In the genomic region with DNA sequence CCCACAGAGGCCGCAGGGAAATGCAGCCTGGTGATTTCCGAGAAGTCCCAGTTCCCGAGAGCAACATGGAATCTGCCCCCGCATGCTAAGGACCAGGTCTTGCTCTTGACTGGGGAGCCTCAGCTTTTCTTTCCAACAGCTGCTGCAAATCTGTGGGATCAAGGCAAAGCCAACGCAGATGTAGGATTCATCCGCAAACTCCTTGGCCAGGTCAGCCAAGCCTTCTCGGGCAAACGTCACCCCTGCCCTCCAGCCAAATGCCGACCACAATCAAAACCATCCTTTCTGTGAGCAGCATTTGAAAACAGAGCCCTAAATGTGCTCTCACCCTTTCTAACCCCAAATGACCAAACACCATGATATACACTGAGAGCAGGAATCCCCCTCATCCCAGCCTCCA, we compare ENCODE assay signal across 11 cellular contexts. TPM values are rescaled to one million over a fixed set of nuclear protein-coding genes. Genes with fewer than 3 reads are reported as not detected.
DNase-seq lines count a peak whose midpoint lies in the region; TF ChIP-seq lines count a peak whose summit lies in the region.
"Had no signal": no experiment of that assay in that cellular context is flagged by ENCODE, and none has a peak within 500 bp of the region (broad histone marks: within the 10 kb centered on the region; RNA-seq: fewer than 3 reads in every experiment).

No MANE protein-coding gene starts in this region.

- H3K4ac ChIP-seq in neuronal stem cell (ENCODE audit: low read length) = no peak overlapping the region

- no peak overlapping the region for H2BK120ac ChIP-seq in neuronal stem cell (ENCODE audit: low read depth, low read length)

- H3K9ac ChIP-seq in BLaER1 (no peak overlapping the region), neuronal stem cell (ENCODE audit: low read depth, low read length, poor library complexity) (no peak overlapping the region)

- H3K4me3 ChIP-seq in BLaER1 (no peak overlapping the region), esophagus squamous epithelium (no peak overlapping the region), neuronal stem cell (ENCODE audit: low read length in 2 of 2) (no peak overlapping the region)

- no peak for TF ChIP-seq POLR2A in esophagus squamous epithelium (IDR thresholded peaks at IDR 0.05)

- no peak overlapping the region for H4K8ac ChIP-seq in neuronal stem cell (ENCODE audit: low read depth, low read length)

- DNase-seq in M059J (ENCODE audit: low read depth) = peak; percentile 86
- no peak for DNase-seq in esophagus squamous epithelium (lab: John Stamatoyannopoulos, UW)
- DNase-seq in neuronal stem cell (ENCODE audit: low spot score) = no peak
- DNase-seq in DMS53 treated with DMSO at 0.1 percent for 48 hours (lab: John Stamatoyannopoulos, UW; ENCODE audit: unreplicated experiment) = no peak
- DNase-seq in G401 (ENCODE audit: low spot score) = no peak
- no peak for DNase-seq in NCI-H187 treated with DMSO at 0.1 percent for 48 hours (lab: John Stamatoyannopoulos, UW)
- DNase-seq in GM13977 (ENCODE audit: low spot score) = no peak
- DNase-seq: CD8-positive, alpha-beta memory T cell; NCI-H226; RPMI8226 had no signal

- H2AFZ ChIP-seq in neuronal stem cell (ENCODE audit: low read length) = no peak overlapping the region

- H3K27me3 ChIP-seq in BLaER1 (no peaks in the 10 kb centered on the region), esophagus squamous epithelium (no peaks in the 10 kb centered on the region), neuronal stem cell (ENCODE audit: control insufficient read depth in 3 of 3, insufficient read depth in 3 of 3, low read depth in 1 of 3, low read length in 3 of 3) (no peaks in the 10 kb centered on the region)

- no peak overlapping the region for H2BK12ac ChIP-seq in neuronal stem cell (ENCODE audit: low read length)

- H3K4me1 ChIP-seq in BLaER1 (peaks cover 49% of the 10 kb centered on the region), esophagus squamous epithelium (peaks cover 0 to 5% (median 0%) of the 10 kb centered on the region in 3 donors), neuronal stem cell (ENCODE audit: control insufficient read depth in 2 of 2, insufficient read depth in 1 of 2, low read depth in 1 of 2, low read length in 2 of 2) (no peaks in the 10 kb centered on the region)

- 75 to 85% methylated on average over 4 to 8 of the region's 9 CpGs for WGBS in esophagus squamous epithelium, 2 donors
- no CpG with 5 or more reads among the region's 9 CpGs for WGBS in neuronal stem cell (ENCODE audit: extremely low coverage in 2 of 2, insufficient read length in 2 of 2, insufficient replicate concordance in 1 of 2), 2 donors

- in situ Hi-C loops in G401 (cut with HindIII; ENCODE audit: low sequenced_read_pairs) (no loop called here), GM13977 (cut with MboI; ENCODE audit: low pct_unique_long_range_greater_than_20kb, low sequenced_read_pairs, unreplicated experiment) (no loop called here)

- H4K20me1 ChIP-seq in BLaER1 = peaks cover 25% of the 10 kb centered on the region; the same call in 1 of the 2 replicates

- H3K36me3 ChIP-seq in BLaER1 (peaks cover 89% of the 10 kb centered on the region), esophagus squamous epithelium (no peaks in the 10 kb centered on the region), neuronal stem cell (replicated peaks in 1 of 2; ENCODE audit: control insufficient read depth in 2 of 2, insufficient read depth in 2 of 2, low read length in 2 of 2) (peaks cover 0 to 40% of the 10 kb centered on the region in 2 donors)

- peak overlapping the region; percentile 48 for H3K18ac ChIP-seq in neuronal stem cell (ENCODE audit: low read length)

- H2AK5ac ChIP-seq in neuronal stem cell (ENCODE audit: low read depth, low read length) = no peak overlapping the region

- peaks cover 16% of the 10 kb centered on the region for H3K79me1 ChIP-seq in neuronal stem cell (ENCODE audit: low read depth, low read length)

- H2BK15ac ChIP-seq in neuronal stem cell (ENCODE audit: low read length) = no peak overlapping the region

- no peak overlapping the region for H4K91ac ChIP-seq in neuronal stem cell (ENCODE audit: low read depth, low read length, poor library complexity)

- no peak overlapping the region for H3K14ac ChIP-seq in neuronal stem cell (ENCODE audit: low read length)

- H2BK5ac ChIP-seq in neuronal stem cell (ENCODE audit: low read length) = no peak overlapping the region

- intact Hi-C loops in esophagus squamous epithelium (cut with DNase I) = no loop called here

- H3K4me2 ChIP-seq in BLaER1 = peak overlapping the region; percentile 67; the same call in 1 of the 2 replicates
- H3K4me2 ChIP-seq in neuronal stem cell (ENCODE audit: insufficient read depth, low read length, poor library complexity, severe bottlenecking) = no peak overlapping the region

- no peak overlapping the region for H3K27ac ChIP-seq in BLaER1
- H3K27ac ChIP-seq in esophagus squamous epithelium = peak overlapping the region in 3 of 4 donors; percentile 54 to 65 (median 59)
- H3K27ac ChIP-seq in neuronal stem cell (replicated peaks; ENCODE audit: low read length) = no peak overlapping the region

- peaks cover 59% of the 10 kb centered on the region for H3K9me3 ChIP-seq in BLaER1
- no peaks in the 10 kb centered on the region for H3K9me3 ChIP-seq in esophagus squamous epithelium
- peaks cover 10 to 28% of the 10 kb centered on the region in 2 donors for H3K9me3 ChIP-seq in neuronal stem cell (replicated peaks in 1 of 2; ENCODE audit: control insufficient read depth in 2 of 2, insufficient read depth in 1 of 2, low read depth in 1 of 2, low read length in 2 of 2)

- no peak overlapping the region for H3K23ac ChIP-seq in neuronal stem cell (ENCODE audit: low read depth, low read length, poor library complexity)

- TF ChIP-seq CTCF in esophagus squamous epithelium (IDR thresholded peaks at IDR 0.05) (no peak), GM13977 (IDR thresholded peaks at IDR 0.05; ENCODE audit: extremely low read depth, insufficient read depth, missing control alignments) (no peak)

RNA-seq across cellular contexts. Expression of gene MRM3, which starts 54.0 kb away (rescaled TPM):
- total RNA-seq in M059J (2014; rRNA removed; shearing (Covaris generic)) = 12.1 and 19.2 TPM in 2 replicates
- total RNA-seq in esophagus squamous epithelium = 10 to 100 TPM; 15.7 to 25.7 (median 18.7) TPM
- polyA plus RNA-seq in neuronal stem cell (2013, experiment 1 of 2) = 11.1 TPM
- 11.0 TPM for polyA plus RNA-seq in neuronal stem cell (2013, experiment 2 of 2)
- total RNA-seq in G401 (2014; rRNA removed; shearing (Covaris generic)) = 54.1 and 71.0 TPM in 2 replicates

RNA-seq across cellular contexts. Expression of gene GLOD4, which starts 54.1 kb away (rescaled TPM):
- total RNA-seq in M059J (2014; rRNA removed; shearing (Covaris generic)) = 84.3 and 116 TPM in 2 replicates
- 10 to 100 TPM; 37.4 to 89.2 (median 46.0) TPM for total RNA-seq in esophagus squamous epithelium
- polyA plus RNA-seq in neuronal stem cell (2013, experiment 1 of 2) = 79.0 TPM
- polyA plus RNA-seq in neuronal stem cell (2013, experiment 2 of 2) = 78.5 TPM
- total RNA-seq in G401 (2014; rRNA removed; shearing (Covaris generic)) = 87.4 and 182 TPM in 2 replicates

Comparison
In these comparisons a context has a peak if more than half of its experiments do, and no peak if none do; other contexts are left out.
1. H3K27ac ChIP-seq: peak in esophagus squamous epithelium (3 of 4); none in BLaER1 (single experiment) and neuronal stem cell (single experiment).